In the genomic region with DNA sequence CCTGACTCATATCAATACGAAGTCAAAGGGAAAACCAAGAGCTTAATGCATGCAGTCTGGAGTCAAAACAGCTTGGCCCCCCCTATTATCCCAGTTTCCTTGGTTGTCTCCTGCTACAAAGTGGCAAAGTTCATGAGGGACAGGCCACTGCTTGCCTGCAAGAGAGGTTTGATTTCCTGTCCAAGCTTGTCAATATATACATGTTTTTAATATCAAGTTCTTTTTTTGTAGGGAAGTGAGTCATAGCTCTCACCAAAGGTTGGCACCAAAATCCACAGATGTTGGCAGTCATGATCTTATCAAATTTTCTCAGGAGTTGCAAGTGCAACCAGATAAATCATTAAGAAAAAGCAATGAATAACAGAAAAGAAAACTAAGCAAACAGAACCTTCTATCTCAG, we compare ENCODE assay signal across 14 cellular contexts.
A peak's percentile ranks its signal among the peaks of the same experiment; 100 is the strongest.
DNase-seq lines count a peak whose midpoint lies in the region; ATAC-seq, FAIRE-seq and TF ChIP-seq lines count a peak whose summit lies in the region.
"Had no signal": no experiment of that assay in that cellular context is flagged by ENCODE, and none has a peak within 500 bp of the region (broad histone marks: within the 10 kb centered on the region; RNA-seq: fewer than 3 reads in every experiment).

No MANE protein-coding gene starts in this region.

- H3K4me2 ChIP-seq in A549, result no peak overlapping the region
- peak overlapping the region; percentile 20; the same call in 1 of the 2 replicates for H3K4me2 ChIP-seq in HCT116 (ENCODE audit: low read length)

- TF ChIP-seq RAD21 in A549 (conservative IDR thresholded peaks at IDR 0.05 in 1 of 2, IDR thresholded peaks at IDR 0.05 in 1 of 2) (no peak), HCT116 (IDR thresholded peaks at IDR 0.05; ENCODE audit: low read depth) (no peak)

- RAD21 ChIA-PET in HCT116 (lab: Charles Lee; ENCODE audit: low non-redundant PET in 1 of 2, low total read pairs in 2 of 2, uncharacterized antibody in 2 of 2, unreplicated experiment in 2 of 2), result no interaction called here

- H3K9ac ChIP-seq in HCT116 (ENCODE audit: low read length) (no peak overlapping the region), colonic mucosa (ENCODE audit: low read depth in 2 of 2, low read length in 2 of 2) (no peak overlapping the region)

- H3K79me2 ChIP-seq in HCT116 (ENCODE audit: insufficient read depth, low read length), result no peaks in the 10 kb centered on the region

- BruUV-seq in HCT116 (replicated peaks; lab: Mats Ljungman, UMichigan), result no TSS peak

- TF ChIP-seq CTCF in A549 (IDR thresholded peaks at IDR 0.05) (no peak), HCT116 (IDR thresholded peaks at IDR 0.05 in 2 of 3, conservative IDR thresholded peaks at IDR 0.05 in 1 of 3; ENCODE audit: borderline replicate concordance in 1 of 3, insufficient read depth in 1 of 3, low read depth in 2 of 3, low read length in 2 of 3) (no peak), RWPE2 (IDR thresholded peaks at IDR 0.05; ENCODE audit: poor library complexity, severe bottlenecking) (no peak), fibroblast of the aortic adventitia (IDR thresholded peaks at IDR 0.05; ENCODE audit: insufficient read depth, low read length) (no peak), colonic mucosa (IDR thresholded peaks at IDR 0.05) (no peak)

- POLR2A ChIA-PET in A549 (lab: Yijun Ruan, JAX) (no interaction called here), HCT116 (lab: Charles Lee) (no interaction called here)

- no peaks in the 10 kb centered on the region for H3K27me3 ChIP-seq in HCT116 (ENCODE audit: insufficient read depth, low read length)
- H3K27me3 ChIP-seq in RWPE2 (ENCODE audit: insufficient read depth, poor library complexity, severe bottlenecking), result no peaks in the 10 kb centered on the region
- H3K27me3 ChIP-seq in colonic mucosa, result no peaks in the 10 kb centered on the region
- H3K27me3 ChIP-seq: tibial nerve had no signal

- CTCF ChIA-PET in A549 (lab: Yijun Ruan, JAX) (interaction anchor here (1.0 to 4.5 kb wide), 15 partner anchors 11 to 997 kb away, joined by 3 to 145 read pairs (median 8); no protein-coding TSS in a partner anchor), HCT116 (lab: Charles Lee) (interaction anchor here (1.4 to 2.5 kb wide), 3 partner anchors 23 to 1047 kb away, joined by 3 to 13 read pairs (median 7); no protein-coding TSS in a partner anchor)

- H2AFZ ChIP-seq in HCT116 (ENCODE audit: low read depth, low read length, poor library complexity, severe bottlenecking), result no peak overlapping the region

- no peak for TF ChIP-seq EP300 in A549 (IDR thresholded peaks at IDR 0.05)

- intact Hi-C loops in HCT116 (cut with micrococcal nuclease), result loop anchor here (5.0 kb wide), 1 partner anchor 1047 kb away; the partner anchor contains the start of gene ZPBP
- intact Hi-C loops in colonic mucosa (cut with DNase I), result loop anchor here (5.0 to 10.0 kb wide), 2 partner anchors 325 to 667 kb away; no protein-coding TSS in a partner anchor

- H3K4me3 ChIP-seq in A549 (no peak overlapping the region), HCT116 (replicated peaks in 1 of 2; ENCODE audit: low read depth in 1 of 2, low read length in 2 of 2) (no peak overlapping the region), RWPE2 (ENCODE audit: severe bottlenecking) (no peak overlapping the region), fibroblast of the aortic adventitia (ENCODE audit: low read depth, low read length) (no peak overlapping the region), colonic mucosa (no peak overlapping the region)
- H3K4me3 ChIP-seq: coronary artery, SK-N-MC, tibial nerve had no signal

- FAIRE-seq in A549 (lab: Jason Lieb, UNC), result no peak
- FAIRE-seq: G401.6, islet of Langerhans had no signal

- 56% methylated on average over 1 of the region's 1 CpG for WGBS in A549 (ENCODE audit: missing lambda C conversion rate)

- H3K4me1 ChIP-seq in A549 (peaks cover 8% of the 10 kb centered on the region), HCT116 (ENCODE audit: control insufficient read depth in 1 of 2, insufficient read depth in 2 of 2, low read length in 2 of 2) (peaks cover 8 to 12% of the 10 kb centered on the region in 2 experiments), RWPE2 (ENCODE audit: insufficient read depth, poor library complexity, severe bottlenecking) (peaks cover 14% of the 10 kb centered on the region), colonic mucosa (no peaks in the 10 kb centered on the region)

- H3K9me2 ChIP-seq in HCT116 (ENCODE audit: insufficient read depth), result no peaks in the 10 kb centered on the region

- H3K36me3 ChIP-seq in HCT116 (ENCODE audit: control insufficient read depth in 1 of 2, insufficient read depth in 2 of 2, low read length in 2 of 2), result no peaks in the 10 kb centered on the region
- no peaks in the 10 kb centered on the region for H3K36me3 ChIP-seq in RWPE2 (ENCODE audit: low read depth)
- H3K36me3 ChIP-seq in colonic mucosa, result no peaks in the 10 kb centered on the region
- H3K36me3 ChIP-seq: tibial nerve had no signal

- ATAC-seq in A549 (no peak), HCT116 (no peak), RWPE2 (ENCODE audit: low read depth) (peak; percentile 78), HG02571 (IDR thresholded peaks at IDR 0.05; ENCODE audit: unreplicated experiment) (no peak)

- no peaks in the 10 kb centered on the region for H4K20me1 ChIP-seq in HCT116 (ENCODE audit: insufficient read depth)

- TF ChIP-seq POLR2A in A549 (IDR thresholded peaks at IDR 0.05; ENCODE audit: low read length) (no peak), HCT116 (IDR thresholded peaks at IDR 0.05; ENCODE audit: borderline replicate concordance, extremely low read depth, insufficient read depth, insufficient read length) (no peak)

- H3K27ac ChIP-seq in A549 (no peak overlapping the region), HCT116 (ENCODE audit: low read depth, low read length) (no peak overlapping the region), RWPE2 (ENCODE audit: poor library complexity, severe bottlenecking) (peak overlapping the region; percentile 9), colonic mucosa (no peak overlapping the region)
- H3K27ac ChIP-seq: SK-N-MC, tibial nerve had no signal

- H3K9me3 ChIP-seq in A549 (no peaks in the 10 kb centered on the region), HCT116 (ENCODE audit: control insufficient read depth in 1 of 2, insufficient read depth in 1 of 2, low read depth in 1 of 2, low read length in 2 of 2) (no peaks in the 10 kb centered on the region), RWPE2 (ENCODE audit: severe bottlenecking) (no peaks in the 10 kb centered on the region), colonic mucosa (no peaks in the 10 kb centered on the region)
- H3K9me3 ChIP-seq: tibial nerve had no signal

- DNase-seq in A549 (ENCODE audit: low read depth in 1 of 2, low spot score in 1 of 2), result no peak
- no peak for DNase-seq in HCT116 (ENCODE audit: low read depth, low spot score)
- DNase-seq in RWPE2 (ENCODE audit: low spot score), result no peak
- DNase-seq in fibroblast of the aortic adventitia (ENCODE audit: low read depth), result peak; percentile 50
- DNase-seq in Kasumi-1 (lab: John Stamatoyannopoulos, UW), result no peak
- DNase-seq in NCI-H2107 (lab: John Stamatoyannopoulos, UW), result no peak
- no peak for DNase-seq in colonic mucosa
- DNase-seq: NCI-H82 had no signal

TF ChIP-seq in A549, 52 proteins besides CTCF, POLR2A, EP300 and RAD21:
- TF ChIP-seq RFX5 (IDR thresholded peaks at IDR 0.05), result no peak
- TF ChIP-seq FOSL2 (IDR thresholded peaks at IDR 0.05), result no peak
- 0 out of 2 replicates have a peak, but pooled peaks have one; percentile 9 for TF ChIP-seq FOSL2 (CRISPR knock-in tag; IDR thresholded peaks at IDR 0.05)
- no peak for TF ChIP-seq CHD2 (IDR thresholded peaks at IDR 0.05; ENCODE audit: low read length, partially characterized antibody)
- no peak for TF ChIP-seq E2F6 (IDR thresholded peaks at IDR 0.05; ENCODE audit: borderline replicate concordance, low read depth)
- TF ChIP-seq KDM5A (IDR thresholded peaks at IDR 0.05), result no peak
- no peak for TF ChIP-seq ZNF302 (CRISPR knock-in tag; IDR thresholded peaks at IDR 0.05)
- no peak for TF ChIP-seq PHF8 (IDR thresholded peaks at IDR 0.05; ENCODE audit: borderline replicate concordance, low read depth)
- no peak for TF ChIP-seq NR3C1 (IDR thresholded peaks at IDR 0.05)
TF ChIP-seq in A549: peak in this region for 1.

TF ChIP-seq in HCT116, 20 proteins besides CTCF, POLR2A, EP300 and RAD21:
- TF ChIP-seq TCF7L2 (IDR thresholded peaks at IDR 0.05; ENCODE audit: borderline replicate concordance, extremely low read depth, insufficient read depth, insufficient read length), result peak; percentile 10
- TF ChIP-seq JUND (IDR thresholded peaks at IDR 0.05), result 0 out of 2 replicates have a peak, but pooled peaks have one; percentile 19
- TF ChIP-seq EZH2 (IDR thresholded peaks at IDR 0.05), result no peak
